ENCODE assay signal across 8 cellular contexts in genomic region chr6:57090458-57091067, GRCh38. TPM values are rescaled to one million over a fixed set of nuclear protein-coding genes. Genes with fewer than 3 reads are reported as not detected.
A peak's percentile ranks its signal among the peaks of the same experiment; 100 is the strongest.
DNase-seq lines count a peak whose midpoint lies in the region; ATAC-seq and TF ChIP-seq lines count a peak whose summit lies in the region.
"Not testable (repeated sequence)": the region's sequence is repeated elsewhere in the genome, so short reads cannot be mapped to it uniquely, and the experiment has no call there.

No MANE protein-coding gene starts in this region.

- H3K36me3 ChIP-seq in DOHH2 (ENCODE audit: control insufficient read depth, low read length) (peaks cover 32% of the 10 kb centered on the region), stomach (peaks cover 0 to 11% (median 0%) of the 10 kb centered on the region in 4 donors)
- not testable (repeated sequence) for H3K36me3 ChIP-seq in ectodermal cell (ENCODE audit: control insufficient read depth, insufficient read depth, low read length)

- intact Hi-C loops in activated CD4-positive, alpha-beta memory T cell treated with anti-CD3 and anti-CD28 coated beads for 36 hours (cut with micrococcal nuclease): loop anchor here (1.0 kb wide), 1 partner anchor 227 kb away; the partner anchor contains the start of gene PRIM2
- intact Hi-C loops in stomach (cut with DNase I; ENCODE audit: low total_unique reads): not testable (repeated sequence)

- not testable (repeated sequence) for TF ChIP-seq CTCF in DOHH2 (IDR thresholded peaks at IDR 0.05; ENCODE audit: low read depth, low read length, poor library complexity, severe bottlenecking); stomach (IDR thresholded peaks at IDR 0.05)

- H3K4me2 ChIP-seq in DOHH2 (ENCODE audit: low read length): not testable (repeated sequence)

- H3K27ac Mint-ChIP-seq in activated CD4-positive, alpha-beta memory T cell treated with anti-CD3 and anti-CD28 coated beads for 36 hours: not testable (repeated sequence)
- H3K27ac Mint-ChIP-seq in memory B cell: peak overlapping the region; percentile 92

- peaks cover 20% of the 10 kb centered on the region for H3K36me3 Mint-ChIP-seq in activated CD4-positive, alpha-beta memory T cell treated with anti-CD3 and anti-CD28 coated beads for 36 hours
- not testable (repeated sequence) for H3K36me3 Mint-ChIP-seq in memory B cell

- DNase-seq in activated CD4-positive, alpha-beta memory T cell treated with anti-CD3 and anti-CD28 coated beads for 36 hours; memory B cell (ENCODE audit: low spot score in 2 of 2); stomach: not testable (repeated sequence)

- H3K4me1 ChIP-seq in DOHH2 (ENCODE audit: control insufficient read depth, low read length): peaks cover 25% of the 10 kb centered on the region
- H3K4me1 ChIP-seq in ectodermal cell (ENCODE audit: control insufficient read depth, insufficient read depth, low read length): peaks cover 20% of the 10 kb centered on the region
- peaks cover 15 to 48% (median 33%) of the 10 kb centered on the region in 4 donors for H3K4me1 ChIP-seq in stomach

- POLR2A ChIA-PET in activated CD4-positive, alpha-beta memory T cell treated with anti-CD3 and anti-CD28 coated beads for 36 hours (lab: Charles Lee): not testable (repeated sequence)

- not testable (repeated sequence) for TF ChIP-seq POLR2A in stomach (IDR thresholded peaks at IDR 0.05)

- not testable (repeated sequence) for H3K27me3 ChIP-seq in DOHH2 (ENCODE audit: control insufficient read depth, low read length); ectodermal cell (ENCODE audit: control insufficient read depth, insufficient read depth, low read length, poor library complexity, severe bottlenecking); stomach

- CTCF ChIA-PET in activated CD4-positive, alpha-beta memory T cell treated with anti-CD3 and anti-CD28 coated beads for 36 hours (lab: Charles Lee): not testable (repeated sequence)

- peak; percentile 7 for ATAC-seq in GM21360 (IDR thresholded peaks at IDR 0.05; ENCODE audit: unreplicated experiment)
- ATAC-seq in HG02885 (IDR thresholded peaks at IDR 0.05; ENCODE audit: poor library complexity, unreplicated experiment): peak; percentile 10
- ATAC-seq in HG03571 (IDR thresholded peaks at IDR 0.05; ENCODE audit: unreplicated experiment): peak; percentile 8
- peak; percentile 18 for ATAC-seq in memory B cell (ENCODE audit: low read depth)

- not testable (repeated sequence) for H3K27ac ChIP-seq in DOHH2 (ENCODE audit: low read depth, low read length); ectodermal cell (ENCODE audit: insufficient read depth, low read depth, low read length, poor library complexity, severe bottlenecking)
- peak overlapping the region in 4 of 5 donors; percentile 87 to 92 (median 88) for H3K27ac ChIP-seq in stomach

- not testable (repeated sequence) for H3F3A ChIP-seq in DOHH2 (ENCODE audit: control insufficient read depth, insufficient read depth)

- H4K20me1 ChIP-seq in DOHH2 (ENCODE audit: control insufficient read depth, insufficient read depth, low read depth, low read length): peaks cover 17% of the 10 kb centered on the region; the same call in 1 of the 2 replicates

- H3K4me3 ChIP-seq in DOHH2 (ENCODE audit: low read length): peak overlapping the region; percentile 64
- peak overlapping the region; percentile 56 for H3K4me3 ChIP-seq in ectodermal cell (ENCODE audit: insufficient read depth, low read depth, low read length)
- peak overlapping the region; percentile 50 to 69 (median 62) for H3K4me3 ChIP-seq in stomach

- H3K79me2 ChIP-seq in DOHH2 (ENCODE audit: control insufficient read depth, low read length): peaks cover 43% of the 10 kb centered on the region

- not testable (repeated sequence) for H3K9me3 ChIP-seq in DOHH2 (ENCODE audit: control insufficient read depth, insufficient read depth, low read length); ectodermal cell (ENCODE audit: control insufficient read depth, low read length); stomach

- not testable (repeated sequence) for TF ChIP-seq EP300 in stomach (IDR thresholded peaks at IDR 0.05)

- not testable (repeated sequence) for H3K9me3 Mint-ChIP-seq in activated CD4-positive, alpha-beta memory T cell treated with anti-CD3 and anti-CD28 coated beads for 36 hours; memory B cell

- H3K4me3 Mint-ChIP-seq in activated CD4-positive, alpha-beta memory T cell treated with anti-CD3 and anti-CD28 coated beads for 36 hours: peak overlapping the region; percentile 85
- not testable (repeated sequence) for H3K4me3 Mint-ChIP-seq in memory B cell

- H3K27me3 Mint-ChIP-seq in activated CD4-positive, alpha-beta memory T cell treated with anti-CD3 and anti-CD28 coated beads for 36 hours; memory B cell: not testable (repeated sequence)

- no CpG with 5 or more reads among the region's 27 CpGs for WGBS in ectodermal cell, 2 experiments
- whole genome bisulfite sequencing in stomach, 5 donors: no CpG with 5 or more reads among the region's 27 CpGs

- peaks cover 32% of the 10 kb centered on the region for H3K4me1 Mint-ChIP-seq in activated CD4-positive, alpha-beta memory T cell treated with anti-CD3 and anti-CD28 coated beads for 36 hours (ENCODE audit: low read depth)
- H3K4me1 Mint-ChIP-seq in memory B cell: peaks cover 20% of the 10 kb centered on the region

- H3K9me2 ChIP-seq in DOHH2 (replicated peaks; ENCODE audit: control insufficient read depth, low read length): not testable (repeated sequence)

RNA-seq across cellular contexts. Expression of gene ZNF451, which starts 0.6 kb away (rescaled TPM):
- 10 to 100 TPM; 38.2 to 41.4 TPM for total RNA-seq in activated CD4-positive, alpha-beta memory T cell treated with anti-CD3 and anti-CD28 coated beads for 36 hours
- polyA plus RNA-seq in ectodermal cell (2013, experiment 1 of 4): 44.6 TPM
- polyA plus RNA-seq in ectodermal cell (2013, experiment 2 of 4): 46.6 TPM
- polyA plus RNA-seq in ectodermal cell (2013, experiment 3 of 4): 34.9 TPM
- polyA plus RNA-seq in ectodermal cell (2013, experiment 4 of 4): 40.3 TPM
- 100 to 1,000 TPM in 2 of 5 donors, 10 to 100 TPM in 3; 20.3 to 402 (median 84.5) TPM for total RNA-seq in stomach
- 10 to 100 TPM in 2 of 3 donors, 1 to 10 TPM in 1; 6.0 to 13.7 (median 10.0) TPM for polyA plus RNA-seq in stomach

RNA-seq across cellular contexts. Expression of gene KIAA1586, which starts 44.1 kb away (rescaled TPM):
- 10 to 100 TPM; 13.7 to 15.4 TPM for total RNA-seq in activated CD4-positive, alpha-beta memory T cell treated with anti-CD3 and anti-CD28 coated beads for 36 hours
- polyA plus RNA-seq in ectodermal cell (2013, experiment 1 of 4): 26.8 TPM
- polyA plus RNA-seq in ectodermal cell (2013, experiment 2 of 4): 30.2 TPM
- polyA plus RNA-seq in ectodermal cell (2013, experiment 3 of 4): 27.6 TPM
- 28.2 TPM for polyA plus RNA-seq in ectodermal cell (2013, experiment 4 of 4)
- 10 to 100 TPM in 2 of 5 donors, 1 to 10 TPM in 2, under 1 TPM in 1; 0.29 to 27.7 (median 6.2) TPM for total RNA-seq in stomach
- polyA plus RNA-seq in stomach: 1 to 10 TPM; 2.0 to 5.2 (median 2.1) TPM
